ENCODE assay signal across 29 cellular contexts in genomic region chr13:90492872-90493271, GRCh38.
"Had no signal": no experiment of that assay in that cellular context is flagged by ENCODE, and none has a peak within 500 bp of the region (broad histone marks: within the 10 kb centered on the region; RNA-seq: fewer than 3 reads in every experiment).

No MANE protein-coding gene starts in this region.

- DNase-seq: stimulated activated CD4-positive, alpha-beta T cell treated with anti-CD3 and anti-CD28 coated beads, Interleukin-2, amount 100 ng/mL, for 48 hours; stimulated activated CD4-positive, alpha-beta T cell treated with anti-CD3 and anti-CD28 coated beads, Interleukin-4, amount 100 ng/mL, for 1 hour; stimulated activated CD4-positive, alpha-beta T cell treated with anti-CD3 and anti-CD28 coated beads, Interleukin-4, amount 100 ng/mL, for 24 hours; stimulated activated CD4-positive, alpha-beta T cell treated with anti-CD3 and anti-CD28 coated beads, Interleukin-4, amount 100 ng/mL, for 4 hours; stimulated activated CD8-positive, alpha-beta memory T cell treated with anti-CD3 and anti-CD28 coated beads, Interleukin-4, amount 100 ng/mL, for 48 hours; stimulated activated naive B cell treated with anti-CD40 and anti-IgM and Interleukin-4, amounts not matched to agents 10 μg/mL and 1 μg/mL and 100 μg/mL, for 72 hours; stimulated activated naive CD4-positive, alpha-beta T cell; stimulated activated naive CD4-positive, alpha-beta T cell treated with Interleukin-2 at 50 U/mL for 16 hours; stimulated activated naive CD8-positive, alpha-beta T cell treated with anti-CD3 and anti-CD28 coated beads, Interleukin-15, amount 100 ng/mL, for 72 hours; stimulated activated naive CD8-positive, alpha-beta T cell treated with anti-CD3 and anti-CD28 coated beads, Interleukin-15, Interleukin-2, amounts not matched to agents 100 U/mL and 50 U/mL, for 24 hours; stomach; substantia nigra; testis; thyroid gland; tibial artery; transverse colon; trophoblast cell; upper lobe of left lung; upper lobe of right lung; uterus had no signal

- H3K36me3 ChIP-seq: stomach, suprapubic skin, thoracic aorta, thyroid gland, tibial artery, tibial nerve, transverse colon, upper lobe of left lung, upper lobe of right lung, uterus, vagina had no signal

- H3K4me1 ChIP-seq: stomach, suprapubic skin, testis, thyroid gland, tibial artery, tibial nerve, transverse colon, upper lobe of left lung, upper lobe of right lung, uterus, vagina had no signal

- H3K4me3 ChIP-seq: stomach, suprapubic skin, testis, thoracic aorta, thyroid gland, tibial artery, tibial nerve, transverse colon, upper lobe of left lung, upper lobe of right lung, uterus, vagina had no signal

- H3K4me1 Mint-ChIP-seq: stimulated activated effector memory CD8-positive, alpha-beta T cell treated with anti-CD3 and anti-CD28 coated beads, Interleukin-12 subunit alpha, Interleukin-12 subunit beta, amount 100 ng/mL, for 72 hours; stimulated activated memory B cell treated with anti-CD40 and anti-IgM and Interleukin-4, amounts not matched to agents 10 μg/mL and 1 μg/mL and 100 μg/mL, for 72 hours; stimulated activated naive B cell treated with anti-CD40 and anti-IgM and Interleukin-4, amounts not matched to agents 10 μg/mL and 1 μg/mL and 100 μg/mL, for 72 hours; stimulated activated naive CD8-positive, alpha-beta T cell treated with anti-CD3 and anti-CD28 coated beads, Interleukin-15, amount 100 ng/mL, for 72 hours had no signal

- H3K4me3 Mint-ChIP-seq: stimulated activated effector memory CD8-positive, alpha-beta T cell treated with anti-CD3 and anti-CD28 coated beads, Interleukin-12 subunit alpha, Interleukin-12 subunit beta, amount 100 ng/mL, for 72 hours; stimulated activated memory B cell treated with anti-CD40 and anti-IgM and Interleukin-4, amounts not matched to agents 10 μg/mL and 1 μg/mL and 100 μg/mL, for 72 hours; stimulated activated naive B cell treated with anti-CD40 and anti-IgM and Interleukin-4, amounts not matched to agents 10 μg/mL and 1 μg/mL and 100 μg/mL, for 72 hours; stimulated activated naive CD8-positive, alpha-beta T cell treated with anti-CD3 and anti-CD28 coated beads, Interleukin-15, amount 100 ng/mL, for 72 hours; stimulated activated naive CD8-positive, alpha-beta T cell treated with anti-CD3 and anti-CD28 coated beads, Interleukin-15, Interleukin-2, amounts not matched to agents 100 ng/mL and 50 ng/mL, for 24 hours; type B pancreatic cell had no signal

- FAIRE-seq: urothelium cell line had no signal

- H3K27ac Mint-ChIP-seq: stimulated activated effector memory CD8-positive, alpha-beta T cell treated with anti-CD3 and anti-CD28 coated beads, Interleukin-12 subunit alpha, Interleukin-12 subunit beta, amount 100 ng/mL, for 72 hours; stimulated activated memory B cell treated with anti-CD40 and anti-IgM and Interleukin-4, amounts not matched to agents 10 μg/mL and 1 μg/mL and 100 μg/mL, for 72 hours; stimulated activated naive B cell treated with anti-CD40 and anti-IgM and Interleukin-4, amounts not matched to agents 10 μg/mL and 1 μg/mL and 100 μg/mL, for 72 hours; stimulated activated naive CD8-positive, alpha-beta T cell treated with anti-CD3 and anti-CD28 coated beads, Interleukin-15, amount 100 ng/mL, for 72 hours; stimulated activated naive CD8-positive, alpha-beta T cell treated with anti-CD3 and anti-CD28 coated beads, Interleukin-15, Interleukin-2, amounts not matched to agents 100 ng/mL and 50 ng/mL, for 24 hours; type B pancreatic cell had no signal

- H3K9me3 ChIP-seq: suprapubic skin, testis, thoracic aorta, thyroid gland, transverse colon, vagina had no signal

- H3K27ac ChIP-seq: stomach, suprapubic skin, testis, thoracic aorta, thyroid gland, tibial artery, tibial nerve, transverse colon, upper lobe of left lung, upper lobe of right lung, uterus, vagina had no signal

- H3K27me3 Mint-ChIP-seq: stimulated activated memory B cell treated with anti-CD40 and anti-IgM and Interleukin-4, amounts not matched to agents 10 μg/mL and 1 μg/mL and 100 μg/mL, for 72 hours; stimulated activated naive B cell treated with anti-CD40 and anti-IgM and Interleukin-4, amounts not matched to agents 10 μg/mL and 1 μg/mL and 100 μg/mL, for 72 hours; stimulated activated naive CD8-positive, alpha-beta T cell treated with anti-CD3 and anti-CD28 coated beads, Interleukin-15, amount 100 ng/mL, for 72 hours; stimulated activated naive CD8-positive, alpha-beta T cell treated with anti-CD3 and anti-CD28 coated beads, Interleukin-15, Interleukin-2, amounts not matched to agents 100 ng/mL and 50 ng/mL, for 24 hours; type B pancreatic cell had no signal

- ATAC-seq: stimulated activated effector memory CD8-positive, alpha-beta T cell treated with anti-CD3 and anti-CD28 coated beads, Interleukin-12 subunit alpha, Interleukin-12 subunit beta, amount 100 ng/mL, for 72 hours; stimulated activated memory B cell treated with anti-CD40 and anti-IgM and Interleukin-4, amounts not matched to agents 10 μg/mL and 1 μg/mL and 100 μg/mL, for 72 hours; stimulated activated naive B cell treated with anti-CD40 and anti-IgM and Interleukin-4, amounts not matched to agents 10 μg/mL and 1 μg/mL and 100 μg/mL, for 72 hours; stimulated activated naive CD8-positive, alpha-beta T cell treated with anti-CD3 and anti-CD28 coated beads, Interleukin-15, amount 100 ng/mL, for 72 hours; stimulated activated naive CD8-positive, alpha-beta T cell treated with anti-CD3 and anti-CD28 coated beads, Interleukin-15, Interleukin-2, amounts not matched to agents 100 U/mL and 50 U/mL, for 24 hours; upper lobe of right lung had no signal

- H3K27me3 ChIP-seq: stomach, suprapubic skin, testis, thyroid gland, tibial artery, tibial nerve, transverse colon, upper lobe of left lung, upper lobe of right lung, uterus, vagina had no signal

- H3K36me3 Mint-ChIP-seq: stimulated activated effector memory CD8-positive, alpha-beta T cell treated with anti-CD3 and anti-CD28 coated beads, Interleukin-12 subunit alpha, Interleukin-12 subunit beta, amount 100 ng/mL, for 72 hours; stimulated activated memory B cell treated with anti-CD40 and anti-IgM and Interleukin-4, amounts not matched to agents 10 μg/mL and 1 μg/mL and 100 μg/mL, for 72 hours; stimulated activated naive B cell treated with anti-CD40 and anti-IgM and Interleukin-4, amounts not matched to agents 10 μg/mL and 1 μg/mL and 100 μg/mL, for 72 hours; type B pancreatic cell had no signal
